In genomic region chr4:40840985-40841571, GRCh38 we compare ENCODE assay signal across 8 cellular contexts.
DNase-seq lines count a peak whose midpoint lies in the region; ATAC-seq and TF ChIP-seq lines count a peak whose summit lies in the region.

No MANE protein-coding gene starts in this region.

- H3K9ac ChIP-seq in KMS-11: no peak overlapping the region
- H3K9ac ChIP-seq in trophoblast cell (ENCODE audit: low read length): no peak overlapping the region

- H2BK120ac ChIP-seq in trophoblast cell (ENCODE audit: insufficient read depth, low read length, poor library complexity): no peak overlapping the region

- H4K8ac ChIP-seq in trophoblast cell (ENCODE audit: low read depth, low read length): no peak overlapping the region

- no peaks in the 10 kb centered on the region for H3K27me3 Mint-ChIP-seq in type B pancreatic cell

- no peaks in the 10 kb centered on the region for H3K27me3 ChIP-seq in KMS-11 (ENCODE audit: insufficient read depth, low read depth)
- no peaks in the 10 kb centered on the region for H3K27me3 ChIP-seq in trophoblast cell (ENCODE audit: insufficient read depth, low read length)

- H4K91ac ChIP-seq in trophoblast cell (ENCODE audit: low read depth, low read length): no peak overlapping the region

- H3K4me3 Mint-ChIP-seq in type B pancreatic cell: peak overlapping the region; percentile 40

- H3K4me1 ChIP-seq in KMS-11 (ENCODE audit: low read depth, poor library complexity, severe bottlenecking): no peaks in the 10 kb centered on the region
- H3K4me1 ChIP-seq in trophoblast cell (ENCODE audit: control insufficient read depth in 1 of 2, insufficient read depth in 2 of 2, low read length in 2 of 2): peaks cover 0 to 12% of the 10 kb centered on the region in 2 experiments

- POLR2A ChIA-PET in RWPE1 (lab: Yijun Ruan, JAX; ENCODE audit: low non-redundant PET): no interaction called here

- H2BK12ac ChIP-seq in trophoblast cell (ENCODE audit: low read length): no peak overlapping the region

- no peak overlapping the region for H3K23ac ChIP-seq in trophoblast cell (ENCODE audit: low read length)

- H3K9me3 Mint-ChIP-seq in type B pancreatic cell: no peaks in the 10 kb centered on the region

- no peak overlapping the region for H3K4ac ChIP-seq in trophoblast cell (ENCODE audit: low read depth, low read length)

- H3K36me3 ChIP-seq in KMS-11 (ENCODE audit: insufficient read depth): no peaks in the 10 kb centered on the region
- peaks cover 7 to 10% of the 10 kb centered on the region in 2 experiments for H3K36me3 ChIP-seq in trophoblast cell (ENCODE audit: control insufficient read depth in 1 of 2, insufficient read depth in 2 of 2, low read length in 2 of 2)

- ATAC-seq in GM21576 (IDR thresholded peaks at IDR 0.05; ENCODE audit: unreplicated experiment): peak; percentile 60

- no CpG with 5 or more reads among the region's 7 CpGs for WGBS in trophoblast cell (ENCODE audit: extremely low coverage, insufficient coverage, insufficient read length)

- no peaks in the 10 kb centered on the region for H3K79me2 ChIP-seq in KMS-11 (ENCODE audit: insufficient read depth, low read depth)
- H3K79me2 ChIP-seq in trophoblast cell (ENCODE audit: control insufficient read depth, insufficient read depth, low read length, poor library complexity): no peaks in the 10 kb centered on the region

- no peak overlapping the region for H3K14ac ChIP-seq in trophoblast cell (ENCODE audit: low read length)

- no peak overlapping the region for H3K18ac ChIP-seq in trophoblast cell (ENCODE audit: low read length)

- TF ChIP-seq CTCF in KMS-11 (conservative IDR thresholded peaks at IDR 0.05; ENCODE audit: low read depth, low read length) (peak; percentile 76), RWPE1 (conservative IDR thresholded peaks at IDR 0.05; ENCODE audit: low read depth) (peak; percentile 48), type B pancreatic cell (conservative IDR thresholded peaks at IDR 0.05) (peak; percentile 82)

- H2BK5ac ChIP-seq in trophoblast cell (ENCODE audit: low read depth, low read length, poor library complexity): no peak overlapping the region

- H3K36me3 Mint-ChIP-seq in type B pancreatic cell: no peaks in the 10 kb centered on the region

- no peak overlapping the region for H3K4me3 ChIP-seq in KMS-11 (IDR thresholded peaks at IDR 0.05; ENCODE audit: insufficient read depth, low read depth, low read length)
- H3K4me3 ChIP-seq in trophoblast cell (ENCODE audit: low read depth, low read length): no peak overlapping the region

- H3K27ac ChIP-seq in KMS-11 (no peak overlapping the region), RWPE1 (no peak overlapping the region), trophoblast cell (ENCODE audit: low read depth, low read length) (no peak overlapping the region)

- peak overlapping the region; percentile 57 for H3K27ac Mint-ChIP-seq in type B pancreatic cell

- peak; percentile 87 for DNase-seq in COLO668 (lab: John Stamatoyannopoulos, UW; ENCODE audit: unreplicated experiment)
- peak; percentile 44 for DNase-seq in RWPE1 (ENCODE audit: low spot score)
- peak; percentile 88 for DNase-seq in activated effector memory CD4-positive, alpha-beta T cell treated with anti-CD3 and anti-CD28 coated beads, Interleukin-2, amount 50 U/mL, for 16 hours
- peak; percentile 88 for DNase-seq in glomerular visceral epithelial cell (ENCODE audit: extremely low spot score)
- DNase-seq in trophoblast cell: peak; percentile 93 to 96
- DNase-seq in type B pancreatic cell (ENCODE audit: extremely low spot score, unreplicated experiment): no peak

- H3K4me2 ChIP-seq in KMS-11 (no peak overlapping the region), trophoblast cell (ENCODE audit: low read length) (no peak overlapping the region)

- no peak overlapping the region for H4K12ac ChIP-seq in trophoblast cell (ENCODE audit: low read depth, low read length)

- H2AK5ac ChIP-seq in trophoblast cell (ENCODE audit: low read length): no peak overlapping the region

- no peaks in the 10 kb centered on the region for H3K79me1 ChIP-seq in trophoblast cell (ENCODE audit: low read length)

- H3K4me1 Mint-ChIP-seq in type B pancreatic cell (ENCODE audit: unreplicated experiment): peaks cover 39% of the 10 kb centered on the region

- no peaks in the 10 kb centered on the region for H4K20me1 ChIP-seq in KMS-11 (ENCODE audit: insufficient read depth)

- peaks cover 2% of the 10 kb centered on the region for H3K9me3 ChIP-seq in trophoblast cell (ENCODE audit: insufficient read depth, low read depth, low read length)

- no peak overlapping the region for H2AFZ ChIP-seq in KMS-11 (ENCODE audit: low read depth)
- no peak overlapping the region for H2AFZ ChIP-seq in trophoblast cell (ENCODE audit: insufficient read depth, low read length, poor library complexity)

- CTCF ChIA-PET in RWPE1 (lab: Yijun Ruan, JAX): interaction anchor here (0.6 to 1.3 kb wide), 6 partner anchors 9 to 972 kb away, joined by 3 to 9 read pairs (median 4); no protein-coding TSS in a partner anchor
